8 cellular contexts compared by ENCODE assay signal in genomic region chr3:32374788-32375595, GRCh38. TPM values are rescaled to one million over a fixed set of nuclear protein-coding genes. Genes with fewer than 3 reads are reported as not detected.
A peak's percentile ranks its signal among the peaks of the same experiment; 100 is the strongest.
DNase-seq lines count a peak whose midpoint lies in the region; ATAC-seq and TF ChIP-seq lines count a peak whose summit lies in the region.

No MANE protein-coding gene starts in this region.

- no peaks in the 10 kb centered on the region for H3K27me3 ChIP-seq in ascending aorta

- H3K27ac ChIP-seq in ascending aorta = no peak overlapping the region

- intact Hi-C loops in ascending aorta (cut with DNase I) = loop anchor here (1.0 to 10.0 kb wide), 2 partner anchors 92 to 290 kb away; no protein-coding TSS in a partner anchor

- peak; percentile 60 for ATAC-seq in GM19395 (IDR thresholded peaks at IDR 0.05; ENCODE audit: unreplicated experiment)
- no peak for ATAC-seq in GM18858 (IDR thresholded peaks at IDR 0.05; ENCODE audit: unreplicated experiment)

- H3K4me1 ChIP-seq in ascending aorta = no peaks in the 10 kb centered on the region

- H3K4me3 ChIP-seq in ascending aorta = no peak overlapping the region

- H3K36me3 ChIP-seq in ascending aorta = no peaks in the 10 kb centered on the region

- TF ChIP-seq CTCF in ascending aorta (IDR thresholded peaks at IDR 0.05) = peak; percentile 63 to 70 (median 64)

- DNase-seq in CD1c-positive myeloid dendritic cell (ENCODE audit: extremely low spot score) = peak; percentile 89
- DNase-seq in LHCN-M2 (ENCODE audit: low read depth) = peak; percentile 65
- DNase-seq in T-helper 1 cell = peak in 4 of 5 donors; percentile 39 to 81 (median 68)
- DNase-seq in ascending aorta (ENCODE audit: low spot score in 2 of 2) = peak in 1 of 2 donors; percentile 79
- peak; percentile 59 for DNase-seq in iPS DF 19.7 (ENCODE audit: low read depth, low spot score)
- DNase-seq in stimulated activated CD4-positive, alpha-beta T cell treated with anti-CD3 and anti-CD28 coated beads, Interleukin-12 subunit alpha, Interleukin-12 subunit beta, amount 100 ng/mL, for 48 hours (ENCODE audit: low read depth in 2 of 3, low spot score in 1 of 3) = peak; percentile 24 to 91 (median 38)

- no peaks in the 10 kb centered on the region for H3K9me3 ChIP-seq in ascending aorta

RNA-seq across cellular contexts. Expression of gene CMTM7, which starts 16.7 kb away (rescaled TPM):
- total RNA-seq in LHCN-M2 (2014; rRNA removed) = 11.3 and 12.4 TPM in 2 replicates
- polyA plus RNA-seq in LHCN-M2 (2012) = 8.1 TPM
- 21.9 TPM for total RNA-seq in ascending aorta
